ENCODE assay signal across 8 cellular contexts in genomic region chr1:50959913-50960844, GRCh38. TPM values are rescaled to one million over a fixed set of nuclear protein-coding genes. Genes with fewer than 3 reads are reported as not detected.
DNase-seq lines count a peak whose midpoint lies in the region; ATAC-seq lines count a peak whose summit lies in the region.

Gene FAF1, minus strand, starts transcription at chr1:50960267. Its CDS starts 456 bp downstream, at chr1:50959811.

- peak within 1 kb of the TSS; percentile 88 for H3K18ac ChIP-seq in mesendoderm (ENCODE audit: low read length)

- peak within 1 kb of the TSS; percentile 23 for H2BK5ac ChIP-seq in mesendoderm (ENCODE audit: low read length)

- peaks cover 13% of the 10 kb centered on the region for H3K79me2 ChIP-seq in mesendoderm (ENCODE audit: control insufficient read depth, insufficient read depth, low read length)

- H3K27ac Mint-ChIP-seq in activated CD8-positive, alpha-beta memory T cell treated with anti-CD3 and anti-CD28 coated beads, Interleukin-2, amount 10 ng/mL, durations not matched to agents 7 days and 5 days: peak within 1 kb of the TSS; percentile 89

- ATAC-seq in GM19468 (IDR thresholded peaks at IDR 0.05; ENCODE audit: extremely low read depth, unreplicated experiment): peak; percentile 91
- ATAC-seq in activated CD8-positive, alpha-beta memory T cell treated with anti-CD3 and anti-CD28 coated beads, Interleukin-2, amount 10 ng/mL, durations not matched to agents 7 days and 5 days: peak; percentile 94

- no peak within 1 kb of the TSS for H4K5ac ChIP-seq in mesendoderm (ENCODE audit: low read length)

- peak within 1 kb of the TSS; percentile 73 for H3K4ac ChIP-seq in mesendoderm (ENCODE audit: low read depth, low read length)

- DNase-seq in COR-L47 (lab: John Stamatoyannopoulos, UW): peak; percentile 98
- DNase-seq in HS-5 (ENCODE audit: low read depth): peak; percentile 89
- peak; percentile 97 to 98 for DNase-seq in NOMO-1 (lab: John Stamatoyannopoulos, UW; ENCODE audit: unreplicated experiment in 2 of 2)
- DNase-seq in activated CD8-positive, alpha-beta memory T cell treated with anti-CD3 and anti-CD28 coated beads, Interleukin-2, amount 10 ng/mL, durations not matched to agents 7 days and 5 days: peak; percentile 98
- DNase-seq in mesendoderm: peak; percentile 99
- DNase-seq in stimulated activated CD8-positive, alpha-beta memory T cell treated with anti-CD3 and anti-CD28 coated beads, Interleukin-15, amount 100 ng/mL, for 1 hour (ENCODE audit: low read depth): peak; percentile 93

- H3K27me3 ChIP-seq in endocrine pancreas (ENCODE audit: control insufficient read depth, insufficient read depth, low read length) (no peaks in the 10 kb centered on the region), mesendoderm (ENCODE audit: insufficient read depth, low read length, poor library complexity) (no peaks in the 10 kb centered on the region)

- peak within 1 kb of the TSS; percentile 70 for H4K8ac ChIP-seq in mesendoderm (ENCODE audit: low read depth, low read length)

- peak within 1 kb of the TSS; percentile 85 for H3K56ac ChIP-seq in mesendoderm (ENCODE audit: low read length)

- H2BK15ac ChIP-seq in mesendoderm (replicated peaks; ENCODE audit: low read depth): no peak within 1 kb of the TSS

- H3K4me3 Mint-ChIP-seq in activated CD8-positive, alpha-beta memory T cell treated with anti-CD3 and anti-CD28 coated beads, Interleukin-2, amount 10 ng/mL, durations not matched to agents 7 days and 5 days: peak within 1 kb of the TSS; percentile 80

- H3K27ac ChIP-seq in mesendoderm (ENCODE audit: low read depth, low read length): peak within 1 kb of the TSS; percentile 93

- H3K4me1 Mint-ChIP-seq in activated CD8-positive, alpha-beta memory T cell treated with anti-CD3 and anti-CD28 coated beads, Interleukin-2, amount 10 ng/mL, durations not matched to agents 7 days and 5 days: peaks cover 15% of the 10 kb centered on the region

- H3K36me3 ChIP-seq in endocrine pancreas (ENCODE audit: control insufficient read depth, insufficient read depth, low read length): no peaks in the 10 kb centered on the region
- no peaks in the 10 kb centered on the region for H3K36me3 ChIP-seq in mesendoderm (ENCODE audit: control insufficient read depth, insufficient read depth, low read length)

- peak within 1 kb of the TSS; percentile 86 for H3K4me2 ChIP-seq in mesendoderm (ENCODE audit: low read length)

- H3K23ac ChIP-seq in mesendoderm (ENCODE audit: low read length): no peak within 1 kb of the TSS

- H3K4me1 ChIP-seq in endocrine pancreas (ENCODE audit: control insufficient read depth, insufficient read depth, low read length) (peaks cover 14% of the 10 kb centered on the region), mesendoderm (ENCODE audit: control insufficient read depth, low read depth, low read length) (peaks cover 2% of the 10 kb centered on the region)

- no peaks in the 10 kb centered on the region for H3K9me3 ChIP-seq in endocrine pancreas (ENCODE audit: control insufficient read depth, low read length)

- H3K79me1 ChIP-seq in mesendoderm (ENCODE audit: low read length): peaks cover 2% of the 10 kb centered on the region

- H3K4me3 ChIP-seq in endocrine pancreas (ENCODE audit: control insufficient read depth, insufficient read depth, low read length): peak within 1 kb of the TSS; percentile 98
- peak within 1 kb of the TSS; percentile 90 for H3K4me3 ChIP-seq in mesendoderm (ENCODE audit: low read length)

- H3K9me3 Mint-ChIP-seq in activated CD8-positive, alpha-beta memory T cell treated with anti-CD3 and anti-CD28 coated beads, Interleukin-2, amount 10 ng/mL, durations not matched to agents 7 days and 5 days (ENCODE audit: low read depth): no peaks in the 10 kb centered on the region

- H2BK120ac ChIP-seq in mesendoderm (ENCODE audit: low read depth, low read length): no peak within 1 kb of the TSS

- peaks cover 4% of the 10 kb centered on the region for H3K27me3 Mint-ChIP-seq in activated CD8-positive, alpha-beta memory T cell treated with anti-CD3 and anti-CD28 coated beads, Interleukin-2, amount 10 ng/mL, durations not matched to agents 7 days and 5 days

- WGBS in mesendoderm (ENCODE audit: extremely low coverage, insufficient coverage, low lambda C conversion rate): 100% methylated on average over 1 of the region's 80 CpGs

- H2AK5ac ChIP-seq in mesendoderm (ENCODE audit: low read length): no peak within 1 kb of the TSS

- CTCF ChIA-PET in activated CD8-positive, alpha-beta memory T cell treated with anti-CD3 and anti-CD28 coated beads, Interleukin-2, amount 10 ng/mL, durations not matched to agents 7 days and 5 days (lab: Charles Lee): interaction anchor here (1.1 to 4.2 kb wide), 8 partner anchors 9 to 231 kb away, joined by 3 to 42 read pairs (median 5); partner anchors contain the start of gene CDKN2C

- H3K36me3 Mint-ChIP-seq in activated CD8-positive, alpha-beta memory T cell treated with anti-CD3 and anti-CD28 coated beads, Interleukin-2, amount 10 ng/mL, durations not matched to agents 7 days and 5 days: peaks cover 3% of the 10 kb centered on the region

- H3K9ac ChIP-seq in endocrine pancreas (ENCODE audit: control insufficient read depth, insufficient read depth, low read length) (peak within 1 kb of the TSS; percentile 42), mesendoderm (ENCODE audit: low read length) (peak within 1 kb of the TSS; percentile 84)

RNA-seq across cellular contexts. Expression of gene FAF1, which starts in this region (rescaled TPM):
- total RNA-seq in activated CD8-positive, alpha-beta memory T cell treated with anti-CD3 and anti-CD28 coated beads, Interleukin-2, amount 10 ng/mL, durations not matched to agents 7 days and 5 days: 10 to 100 TPM; 84.4 to 94.4 TPM
- polyA plus RNA-seq in mesendoderm (2013, experiment 1 of 2): 30.1 TPM
- polyA plus RNA-seq in mesendoderm (2013, experiment 2 of 2): 30.7 TPM

Comparison
In these comparisons a context has a peak if more than half of its experiments do, and no peak if none do; other contexts are left out.
1. Peak in every context shown above with its lines: DNase-seq, ATAC-seq, H3K4me3 ChIP-seq and H3K27ac ChIP-seq.